28 cellular contexts compared by ENCODE assay signal in the genomic region with DNA sequence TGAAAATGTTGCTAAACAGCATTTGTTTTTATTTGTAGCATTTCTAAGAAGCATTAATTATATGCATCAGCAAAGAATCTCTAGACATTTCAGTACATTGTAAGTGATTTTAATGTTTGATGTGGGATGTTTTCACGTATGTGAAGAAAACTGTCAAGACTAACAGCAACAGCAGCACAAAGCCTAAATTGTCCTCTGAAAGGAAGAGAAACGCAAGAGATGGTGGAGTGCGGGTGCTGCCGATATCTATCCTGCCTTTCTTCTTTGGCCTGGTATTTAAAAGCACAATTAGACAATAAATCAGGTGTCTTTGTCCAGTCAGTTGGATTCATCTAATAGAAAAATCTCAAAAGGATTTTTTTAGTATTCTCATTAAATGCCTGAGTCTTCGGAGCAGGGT. TPM values are rescaled to one million over a fixed set of nuclear protein-coding genes. Genes with fewer than 3 reads are reported as not detected.
DNase-seq lines count a peak whose midpoint lies in the region; ATAC-seq and TF ChIP-seq lines count a peak whose summit lies in the region.
"Had no signal": no experiment of that assay in that cellular context is flagged by ENCODE, and none has a peak within 500 bp of the region (broad histone marks: within the 10 kb centered on the region; RNA-seq: fewer than 3 reads in every experiment).

No MANE protein-coding gene starts in this region.

- CTCF ChIA-PET in MCF 10A (lab: Yijun Ruan, JAX), result interaction anchor here (0.6 to 1.4 kb wide), 5 partner anchors 24 to 95 kb away, joined by 3 to 5 read pairs (median 4); no protein-coding TSS in a partner anchor

- H4K20me1 ChIP-seq in smooth muscle cell (ENCODE audit: low read depth), result no peaks in the 10 kb centered on the region

- H2AFZ ChIP-seq in smooth muscle cell (ENCODE audit: low read depth), result no peak overlapping the region

- no peak overlapping the region for H3K27ac ChIP-seq in smooth muscle cell (ENCODE audit: low read depth)
- H3K27ac ChIP-seq: colonic mucosa, heart right ventricle, neutrophil had no signal

- no peak for ATAC-seq in HG02763 (IDR thresholded peaks at IDR 0.05; ENCODE audit: unreplicated experiment)
- ATAC-seq: effector memory CD8-positive, alpha-beta T cell; heart right ventricle; K562; left cardiac atrium had no signal

- no peaks in the 10 kb centered on the region for H3K36me3 ChIP-seq in smooth muscle cell (ENCODE audit: low read depth)
- H3K36me3 ChIP-seq: colonic mucosa, heart right ventricle, neutrophil had no signal

- no peak overlapping the region for H3K4me2 ChIP-seq in smooth muscle cell

- H3K9me3 Mint-ChIP-seq in MCF 10A (ENCODE audit: unreplicated experiment), result no peaks in the 10 kb centered on the region
- H3K9me3 Mint-ChIP-seq in osteocyte (ENCODE audit: unreplicated experiment), result no peaks in the 10 kb centered on the region
- H3K9me3 Mint-ChIP-seq in chondrocyte (ENCODE audit: low read depth), result no peaks in the 10 kb centered on the region
- H3K9me3 Mint-ChIP-seq: activated B cell treated with CpG ODN at 0.5 μM for 24 hours; CD4-positive, alpha-beta memory T cell; effector memory CD8-positive, alpha-beta T cell had no signal

- H3F3A ChIP-seq in smooth muscle cell (ENCODE audit: low read depth), result no peaks in the 10 kb centered on the region

- peak overlapping the region; percentile 89 for H3K4me3 Mint-ChIP-seq in MCF 10A (ENCODE audit: unreplicated experiment)
- no peak overlapping the region for H3K4me3 Mint-ChIP-seq in osteocyte (ENCODE audit: unreplicated experiment)
- H3K4me3 Mint-ChIP-seq in chondrocyte (ENCODE audit: unreplicated experiment), result no peak overlapping the region
- H3K4me3 Mint-ChIP-seq: activated B cell treated with CpG ODN at 0.5 μM for 24 hours; CD4-positive, alpha-beta memory T cell; effector memory CD8-positive, alpha-beta T cell had no signal

- POLR2A ChIA-PET in MCF 10A (lab: Yijun Ruan, JAX), result interaction anchor here (0.6 to 5.7 kb wide), 9 partner anchors 10 to 123 kb away, joined by 3 to 54 read pairs (median 4); no protein-coding TSS in a partner anchor

- intact Hi-C loops in MCF 10A (cut with micrococcal nuclease), result no loop called here

- peaks cover 60% of the 10 kb centered on the region for H3K27me3 ChIP-seq in smooth muscle cell (ENCODE audit: low read depth)

- H3K79me2 ChIP-seq in smooth muscle cell (ENCODE audit: low read depth), result no peaks in the 10 kb centered on the region

- H3K27ac Mint-ChIP-seq in MCF 10A (ENCODE audit: low read depth, unreplicated experiment) (no peak overlapping the region), osteocyte (ENCODE audit: unreplicated experiment) (no peak overlapping the region), chondrocyte (ENCODE audit: unreplicated experiment) (no peak overlapping the region)
- H3K27ac Mint-ChIP-seq: activated B cell treated with CpG ODN at 0.5 μM for 24 hours; CD4-positive, alpha-beta memory T cell; effector memory CD8-positive, alpha-beta T cell had no signal

- peaks cover 5% of the 10 kb centered on the region for H3K4me1 ChIP-seq in smooth muscle cell (ENCODE audit: low read depth)
- H3K4me1 ChIP-seq: colonic mucosa had no signal

- H3K36me3 Mint-ChIP-seq in MCF 10A (ENCODE audit: insufficient read depth, unreplicated experiment), result peaks cover 20% of the 10 kb centered on the region
- H3K36me3 Mint-ChIP-seq in osteocyte (ENCODE audit: unreplicated experiment), result no peaks in the 10 kb centered on the region
- peaks cover 1% of the 10 kb centered on the region for H3K36me3 Mint-ChIP-seq in chondrocyte (ENCODE audit: low read depth)
- H3K36me3 Mint-ChIP-seq: CD4-positive, alpha-beta memory T cell had no signal

- no TSS peak for BruUV-seq in MCF 10A (replicated peaks; lab: Mats Ljungman, UMichigan)

- peak; percentile 51 for DNase-seq in EH (ENCODE audit: low read depth)
- DNase-seq in MCF 10A (ENCODE audit: unreplicated experiment), result no peak
- no peak for DNase-seq in fibroblast of villous mesenchyme (ENCODE audit: low read depth)
- DNase-seq in smooth muscle cell (lab: John Stamatoyannopoulos, UW; ENCODE audit: unreplicated experiment), result no peak
- no peak for DNase-seq in NCI-H82 (lab: John Stamatoyannopoulos, UW)
- no peak for DNase-seq in osteocyte (ENCODE audit: extremely low spot score, unreplicated experiment)
- DNase-seq in chondrocyte (ENCODE audit: low spot score), result no peak
- DNase-seq: activated B cell treated with CpG ODN at 0.5 μM for 24 hours; activated CD4-positive, alpha-beta T cell treated with anti-CD3 and anti-CD28 coated beads, Interleukin-2, amount 50 U/mL, for 48 hours; activated effector memory CD4-positive, alpha-beta T cell treated with Interleukin-2 at 50 U/mL for 16 hours; activated T-cell treated with anti-CD3 and anti-CD28 coated beads for 4 hours; CD4-positive, alpha-beta memory T cell; colonic mucosa; DMS153; effector memory CD8-positive, alpha-beta T cell; GF-D8; heart right ventricle; left cardiac atrium; NCI-H1417 treated with DMSO at 0.1 percent for 48 hours; NCI-H2081 treated with DMSO at 0.1 percent for 48 hours; NCI-H446; stimulated activated CD4-positive, alpha-beta T cell treated with anti-CD3 and anti-CD28 coated beads, Interleukin-12 subunit alpha, Interleukin-12 subunit beta, amount 100 ng/mL, for 4 hours; stimulated activated CD4-positive, alpha-beta T cell treated with anti-CD3 and anti-CD28 coated beads, Interleukin-4, amount 100 ng/mL, for 4 hours; stimulated activated naive CD4-positive, alpha-beta T cell; T-helper 9 cell had no signal

- 92% methylated on average over 5 of the region's 5 CpGs for WGBS in smooth muscle cell (ENCODE audit: low lambda C conversion rate)

- no peak overlapping the region for H3K9ac ChIP-seq in smooth muscle cell (ENCODE audit: low read depth)

- H3K4me1 Mint-ChIP-seq in MCF 10A (ENCODE audit: insufficient read depth, unreplicated experiment), result peaks cover 13% of the 10 kb centered on the region
- H3K4me1 Mint-ChIP-seq in osteocyte (ENCODE audit: unreplicated experiment), result peaks cover 8% of the 10 kb centered on the region
- H3K4me1 Mint-ChIP-seq in chondrocyte (ENCODE audit: low read depth), result peaks cover 13% of the 10 kb centered on the region
- H3K4me1 Mint-ChIP-seq: activated B cell treated with CpG ODN at 0.5 μM for 24 hours; CD4-positive, alpha-beta memory T cell had no signal

- H3K4me3 ChIP-seq in fibroblast of villous mesenchyme (ENCODE audit: low read depth, low read length) (peak overlapping the region; percentile 83), smooth muscle cell (peak overlapping the region; percentile 61)
- H3K4me3 ChIP-seq: colonic mucosa, heart right ventricle, K562 had no signal

- TF ChIP-seq CTCF in MCF 10A (IDR thresholded peaks at IDR 0.05; ENCODE audit: unreplicated experiment), result no peak
- no peak for TF ChIP-seq CTCF in fibroblast of villous mesenchyme (IDR thresholded peaks at IDR 0.05; ENCODE audit: insufficient read depth, low read depth, low read length)
- no peak for TF ChIP-seq CTCF in smooth muscle cell (IDR thresholded peaks at IDR 0.05; ENCODE audit: borderline replicate concordance, insufficient read depth, poor library complexity, severe bottlenecking)
- TF ChIP-seq CTCF in osteocyte (IDR thresholded peaks at IDR 0.05), result no peak
- TF ChIP-seq CTCF in chondrocyte (IDR thresholded peaks at IDR 0.05), result no peak

- H3K9me3 ChIP-seq in smooth muscle cell (replicated peaks; ENCODE audit: low read depth), result no peaks in the 10 kb centered on the region
- H3K9me3 ChIP-seq: colonic mucosa, heart right ventricle had no signal

- H3K27me3 Mint-ChIP-seq in MCF 10A (ENCODE audit: insufficient read depth, unreplicated experiment) (no peaks in the 10 kb centered on the region), osteocyte (ENCODE audit: unreplicated experiment) (peaks cover under 1% of the 10 kb centered on the region), chondrocyte (ENCODE audit: low read depth) (peaks cover 14% of the 10 kb centered on the region)

RNA-seq across cellular contexts. Expression of gene TWIST2, which starts 3.1 kb away (rescaled TPM):
- total RNA-seq in MCF 10A (2022) (30.2 and 31.6 TPM in 2 replicates), fibroblast of villous mesenchyme (47.4 and 58.7 TPM in 2 replicates), smooth muscle cell (0.18 and 2.4 TPM in 2 replicates), osteocyte (6.0 and 6.3 TPM in 2 replicates), chondrocyte (1.8 to 9.1 TPM (median 2.4 TPM) in 3 replicates)
- 1.0 and 1.7 TPM in 2 replicates for polyA plus RNA-seq in smooth muscle cell
- total RNA-seq: activated B cell treated with CpG ODN at 0.5 μM for 24 hours; CD4-positive, alpha-beta memory T cell; K562 had no signal
- polyA plus RNA-seq: CD4-positive, alpha-beta memory T cell; K562 had no signal
